Comparison of ENCODE assay signal across 1 cellular context in the genomic region with DNA sequence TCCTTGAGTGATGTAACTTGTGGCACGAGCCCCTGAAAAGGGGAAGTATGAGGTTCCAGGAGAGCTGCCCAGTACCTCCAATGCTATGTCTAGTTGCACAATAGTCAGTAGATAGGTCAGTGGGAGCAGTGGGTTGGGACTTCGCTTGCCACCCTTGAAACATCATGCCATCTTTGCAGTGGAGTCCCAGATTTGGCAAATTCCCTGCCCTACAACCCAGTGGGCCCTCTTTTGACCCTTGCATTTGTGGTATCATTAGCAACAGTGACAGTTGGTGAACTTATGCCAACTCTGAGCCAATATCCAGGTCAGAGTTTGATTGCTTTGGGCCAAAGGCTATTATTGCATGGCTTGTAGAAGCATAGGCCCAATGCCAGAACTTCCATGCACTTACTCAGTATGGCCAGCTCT.
TF ChIP-seq lines count a peak whose summit lies in the region.

No MANE protein-coding gene starts in this region.

TF ChIP-seq in K562, 482 proteins besides CTCF, POLR2A, EP300 and RAD21:
- TF ChIP-seq PRPF4 (IDR thresholded peaks at IDR 0.05; ENCODE audit: insufficient read depth, low read depth, low read length, poor library complexity, severe bottlenecking) (no peak), CEBPG (CRISPR knock-in tag; IDR thresholded peaks at IDR 0.05) (peak; percentile 42), CEBPG (tag; conservative IDR thresholded peaks at IDR 0.05 in 1 of 2, IDR thresholded peaks at IDR 0.05 in 1 of 2) (peak; percentile 80 to 90), ZNF431 (CRISPR knock-in tag; IDR thresholded peaks at IDR 0.05) (no peak), HDAC1 (IDR thresholded peaks at IDR 0.05) (no peak), CEBPB (tag; IDR thresholded peaks at IDR 0.05) (peak; percentile 77), MAFF (IDR thresholded peaks at IDR 0.05; ENCODE audit: low read length) (no peak), EWSR1 (IDR thresholded peaks at IDR 0.05; ENCODE audit: borderline replicate concordance, low read depth, partially characterized antibody) (no peak), FUS (optimal IDR thresholded peaks at IDR 0.05; ENCODE audit: low read depth, low read length) (no peak), SPI1 (IDR thresholded peaks at IDR 0.05; ENCODE audit: borderline replicate concordance, low read depth, low read length) (no peak), POLR3A (IDR thresholded peaks at IDR 0.05; ENCODE audit: borderline replicate concordance, extremely low read depth, insufficient read depth, insufficient read length) (no peak), NCOA1 (IDR thresholded peaks at IDR 0.05; ENCODE audit: low read depth) (no peak), ZNF121 (CRISPR knock-in tag; conservative IDR thresholded peaks at IDR 0.05) (no peak)
- TF ChIP-seq, protein P1, sequence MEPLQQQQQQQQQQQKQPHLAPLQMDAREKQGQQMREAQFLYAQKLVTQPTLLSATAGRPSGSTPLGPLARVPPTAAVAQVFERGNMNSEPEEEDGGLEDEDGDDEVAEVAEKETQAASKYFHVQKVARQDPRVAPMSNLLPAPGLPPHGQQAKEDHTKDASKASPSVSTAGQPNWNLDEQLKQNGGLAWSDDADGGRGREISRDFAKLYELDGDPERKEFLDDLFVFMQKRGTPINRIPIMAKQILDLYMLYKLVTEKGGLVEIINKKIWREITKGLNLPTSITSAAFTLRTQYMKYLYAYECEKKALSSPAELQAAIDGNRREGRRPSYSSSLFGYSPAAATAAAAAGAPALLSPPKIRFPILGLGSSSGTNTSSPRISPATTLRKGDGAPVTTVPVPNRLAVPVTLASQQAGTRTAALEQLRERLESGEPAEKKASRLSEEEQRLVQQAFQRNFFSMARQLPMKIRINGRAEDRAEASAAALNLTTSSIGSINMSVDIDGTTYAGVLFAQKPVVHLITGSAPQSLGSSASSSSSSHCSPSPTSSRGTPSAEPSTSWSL (CRISPR knock-in tag; IDR thresholded peaks at IDR 0.05; ENCODE audit: borderline replicate concordance) = no peak
